Comparison of ENCODE assay signal across 8 cellular contexts in the genomic region with DNA sequence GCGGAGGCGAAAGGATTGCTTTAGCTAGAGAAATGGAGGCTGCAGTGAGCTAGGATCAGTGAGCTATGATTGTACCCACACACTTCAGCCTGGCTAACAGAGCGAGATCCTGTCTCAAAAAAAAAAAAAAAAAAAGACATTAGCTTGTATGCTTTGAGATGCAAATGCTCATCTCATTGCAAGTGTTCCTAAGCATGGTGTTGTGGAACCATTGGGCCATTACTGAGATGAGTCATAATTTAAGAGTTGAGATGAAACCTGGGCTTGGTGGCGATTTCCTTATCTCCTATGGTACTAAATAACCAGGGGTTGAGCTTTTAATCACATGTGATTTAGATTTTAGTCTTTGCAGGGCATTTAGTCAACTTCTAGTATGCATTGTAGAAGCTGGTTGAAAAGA. TPM values are rescaled to one million over a fixed set of nuclear protein-coding genes. Genes with fewer than 3 reads are reported as not detected.
DNase-seq lines count a peak whose midpoint lies in the region; ATAC-seq and TF ChIP-seq lines count a peak whose summit lies in the region.

No MANE protein-coding gene starts in this region.

- TF ChIP-seq CTCF in GM12865 (IDR thresholded peaks at IDR 0.05; ENCODE audit: insufficient read depth, low read depth, low read length, missing control alignments) (no peak), lower lobe of right lung (IDR thresholded peaks at IDR 0.05) (no peak)

- no peaks in the 10 kb centered on the region for H3K27me3 ChIP-seq in lower lobe of right lung (ENCODE audit: low read depth)

- intact Hi-C loops in lower lobe of right lung (cut with DNase I): no loop called here

- no peak overlapping the region for H3K4me3 ChIP-seq in GM12865 (ENCODE audit: low read depth, low read length)
- peak overlapping the region; percentile 71 for H3K4me3 ChIP-seq in lower lobe of right lung

- DNase-seq in GM12865 (ENCODE audit: low read depth) (peak; percentile 78), NAMALWA (ENCODE audit: low spot score) (peak; percentile 77), lower lobe of right lung (no peak), SHP77 (lab: John Stamatoyannopoulos, UW) (no peak), NCI-H128 (lab: John Stamatoyannopoulos, UW; ENCODE audit: unreplicated experiment) (no peak)

- peaks cover 8% of the 10 kb centered on the region for H3K36me3 ChIP-seq in lower lobe of right lung

- ATAC-seq in GM21576 (IDR thresholded peaks at IDR 0.05; ENCODE audit: unreplicated experiment): peak; percentile 34
- no peak for ATAC-seq in lower lobe of right lung
- ATAC-seq in GM19324 (IDR thresholded peaks at IDR 0.05; ENCODE audit: low FRiP score, unreplicated experiment): no peak
- ATAC-seq in HG03039 (IDR thresholded peaks at IDR 0.05; ENCODE audit: unreplicated experiment): no peak

- H3K9me3 ChIP-seq in lower lobe of right lung: no peaks in the 10 kb centered on the region

- H3K4me1 ChIP-seq in lower lobe of right lung: peaks cover 52% of the 10 kb centered on the region

- no peak overlapping the region for H3K27ac ChIP-seq in lower lobe of right lung

RNA-seq across cellular contexts. Expression of gene PLEKHA3, which starts 2.2 kb away (rescaled TPM):
- 35.1 TPM for total RNA-seq in lower lobe of right lung

RNA-seq across cellular contexts. Expression of gene FKBP7, which starts 4.0 kb away (rescaled TPM):
- 10.5 TPM for total RNA-seq in lower lobe of right lung

RNA-seq across cellular contexts. Expression of gene PJVK, which starts 31.3 kb away (rescaled TPM):
- 3.0 TPM for total RNA-seq in lower lobe of right lung

RNA-seq across cellular contexts. Expression of gene PRKRA, which starts 31.5 kb away (rescaled TPM):
- total RNA-seq in lower lobe of right lung: 46.3 TPM

Comparison
In these comparisons a context has a peak if more than half of its experiments do, and no peak if none do; other contexts are left out.
1. DNase-seq: peak in GM12865 (single experiment) and NAMALWA (single experiment); none in lower lobe of right lung (single experiment), SHP77 (0 of 2) and NCI-H128 (single experiment).